9 cellular contexts compared by ENCODE assay signal in the genomic region with DNA sequence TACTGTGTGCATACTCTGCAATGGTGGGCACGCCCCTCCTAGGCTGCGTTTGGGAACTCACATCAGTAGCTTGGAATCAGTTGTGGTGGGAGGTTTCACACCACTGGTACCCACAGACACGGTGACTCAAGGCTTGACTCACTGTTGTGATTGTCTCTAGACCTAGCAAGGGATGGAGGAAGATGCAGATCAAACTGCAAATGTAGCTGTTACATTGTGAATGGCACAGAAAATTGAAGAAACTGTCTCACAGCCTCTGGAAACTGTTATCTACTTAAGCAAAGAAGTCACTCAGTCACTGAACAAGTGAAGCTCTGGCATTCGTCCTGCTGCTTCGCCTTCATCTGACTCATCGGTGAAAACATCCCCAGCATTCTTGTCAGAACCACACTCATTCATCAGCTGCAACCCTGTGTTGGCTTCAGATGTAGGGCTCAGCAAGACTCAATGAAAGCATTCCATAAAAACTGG. TPM values are rescaled to one million over a fixed set of nuclear protein-coding genes. Genes with fewer than 3 reads are reported as not detected.
DNase-seq lines count a peak whose midpoint lies in the region; ATAC-seq and TF ChIP-seq lines count a peak whose summit lies in the region.
"Had no signal": no experiment of that assay in that cellular context is flagged by ENCODE, and none has a peak within 500 bp of the region (broad histone marks: within the 10 kb centered on the region; RNA-seq: fewer than 3 reads in every experiment).

No MANE protein-coding gene starts in this region.

- H3K36me3 ChIP-seq in RWPE2 (ENCODE audit: low read depth) = no peaks in the 10 kb centered on the region
- peaks cover 1% of the 10 kb centered on the region for H3K36me3 ChIP-seq in mesendoderm (ENCODE audit: control insufficient read depth, insufficient read depth, low read length)

- no peak overlapping the region for H2BK120ac ChIP-seq in mesendoderm (ENCODE audit: low read depth, low read length)

- H4K8ac ChIP-seq in mesendoderm (ENCODE audit: low read depth, low read length) = no peak overlapping the region

- no CpG with 5 or more reads among the region's 6 CpGs for WGBS in mesendoderm (ENCODE audit: extremely low coverage, insufficient coverage, low lambda C conversion rate)

- H3K4me3 Mint-ChIP-seq in stimulated activated naive B cell treated with anti-CD40 and anti-IgM and Interleukin-4, amounts not matched to agents 10 μg/mL and 1 μg/mL and 100 μg/mL, for 72 hours = no peak overlapping the region

- H3K4me1 Mint-ChIP-seq in stimulated activated naive B cell treated with anti-CD40 and anti-IgM and Interleukin-4, amounts not matched to agents 10 μg/mL and 1 μg/mL and 100 μg/mL, for 72 hours = peaks cover 17 to 23% of the 10 kb centered on the region in 2 donors

- no peak overlapping the region for H2BK15ac ChIP-seq in mesendoderm (replicated peaks; ENCODE audit: low read depth)

- no peaks in the 10 kb centered on the region for H3K9me3 Mint-ChIP-seq in activated naive CD4-positive, alpha-beta T cell treated with anti-CD3 and anti-CD28 coated beads, Interleukin-2, amount 50 U/mL, for 72 hours
- no peaks in the 10 kb centered on the region for H3K9me3 Mint-ChIP-seq in stimulated activated naive B cell treated with anti-CD40 and anti-IgM and Interleukin-4, amounts not matched to agents 10 μg/mL and 1 μg/mL and 100 μg/mL, for 72 hours

- no peak overlapping the region for H3K18ac ChIP-seq in mesendoderm (ENCODE audit: low read length)

- no peaks in the 10 kb centered on the region for H3K27me3 Mint-ChIP-seq in stimulated activated naive B cell treated with anti-CD40 and anti-IgM and Interleukin-4, amounts not matched to agents 10 μg/mL and 1 μg/mL and 100 μg/mL, for 72 hours

- H3K4ac ChIP-seq in mesendoderm (ENCODE audit: low read depth, low read length) = no peak overlapping the region

- no peaks in the 10 kb centered on the region for H3K36me3 Mint-ChIP-seq in activated naive CD4-positive, alpha-beta T cell treated with anti-CD3 and anti-CD28 coated beads, Interleukin-2, amount 50 U/mL, for 72 hours
- H3K36me3 Mint-ChIP-seq in stimulated activated naive B cell treated with anti-CD40 and anti-IgM and Interleukin-4, amounts not matched to agents 10 μg/mL and 1 μg/mL and 100 μg/mL, for 72 hours = peaks cover 13 to 21% of the 10 kb centered on the region in 2 donors

- no peaks in the 10 kb centered on the region for H3K9me3 ChIP-seq in RWPE2 (ENCODE audit: severe bottlenecking)
- H3K9me3 ChIP-seq: body of pancreas had no signal

- peak; percentile 94 for ATAC-seq in RWPE2 (ENCODE audit: low read depth)
- peak; percentile 94 to 97 for ATAC-seq in activated naive CD4-positive, alpha-beta T cell treated with anti-CD3 and anti-CD28 coated beads, Interleukin-2, amount 50 U/mL, for 72 hours
- ATAC-seq in stimulated activated naive B cell treated with anti-CD40 and anti-IgM and Interleukin-4, amounts not matched to agents 10 μg/mL and 1 μg/mL and 100 μg/mL, for 72 hours (replicated peaks) = peak; percentile 61 to 63
- ATAC-seq in GM18868 (IDR thresholded peaks at IDR 0.05; ENCODE audit: unreplicated experiment) = no peak
- ATAC-seq: body of pancreas had no signal

- no peak overlapping the region for H2AK5ac ChIP-seq in mesendoderm (ENCODE audit: low read length)

- no peaks in the 10 kb centered on the region for H3K79me1 ChIP-seq in mesendoderm (ENCODE audit: low read length)

- peak overlapping the region in 1 of 2 donors; percentile 6 for H3K27ac Mint-ChIP-seq in activated naive CD4-positive, alpha-beta T cell treated with anti-CD3 and anti-CD28 coated beads, Interleukin-2, amount 50 U/mL, for 72 hours
- no peak overlapping the region for H3K27ac Mint-ChIP-seq in stimulated activated naive B cell treated with anti-CD40 and anti-IgM and Interleukin-4, amounts not matched to agents 10 μg/mL and 1 μg/mL and 100 μg/mL, for 72 hours

- no peak overlapping the region for H4K5ac ChIP-seq in mesendoderm (ENCODE audit: low read length)

- H3K27me3 ChIP-seq in RWPE2 (ENCODE audit: insufficient read depth, poor library complexity, severe bottlenecking) (peaks cover 13% of the 10 kb centered on the region), mesendoderm (ENCODE audit: insufficient read depth, low read length, poor library complexity) (no peaks in the 10 kb centered on the region)
- H3K27me3 ChIP-seq: body of pancreas had no signal

- H3K4me1 ChIP-seq in RWPE2 (ENCODE audit: insufficient read depth, poor library complexity, severe bottlenecking) = no peaks in the 10 kb centered on the region
- no peaks in the 10 kb centered on the region for H3K4me1 ChIP-seq in mesendoderm (ENCODE audit: control insufficient read depth, low read depth, low read length)
- H3K4me1 ChIP-seq: body of pancreas had no signal

- H3K27ac ChIP-seq in RWPE2 (ENCODE audit: poor library complexity, severe bottlenecking) (no peak overlapping the region), mesendoderm (ENCODE audit: low read depth, low read length) (no peak overlapping the region)
- H3K27ac ChIP-seq: body of pancreas had no signal

- no peak overlapping the region for H3K23ac ChIP-seq in mesendoderm (ENCODE audit: low read length)

- H3K56ac ChIP-seq in mesendoderm (ENCODE audit: low read length) = no peak overlapping the region

- TF ChIP-seq CTCF in AG09309 (IDR thresholded peaks at IDR 0.05; ENCODE audit: control insufficient read depth, insufficient read depth, low read depth, low read length, missing control alignments) = no peak
- no peak for TF ChIP-seq CTCF in RWPE2 (IDR thresholded peaks at IDR 0.05; ENCODE audit: poor library complexity, severe bottlenecking)

- DNase-seq in AG09309 (ENCODE audit: low read depth) = peak; percentile 93
- DNase-seq in RWPE2 (ENCODE audit: low spot score) = no peak
- peak; percentile 69 to 76 for DNase-seq in activated naive CD4-positive, alpha-beta T cell treated with anti-CD3 and anti-CD28 coated beads, Interleukin-2, amount 50 U/mL, for 72 hours (ENCODE audit: low spot score in 2 of 2)
- peak; percentile 65 for DNase-seq in mesendoderm
- no peak for DNase-seq in stimulated activated naive B cell treated with anti-CD40 and anti-IgM and Interleukin-4, amounts not matched to agents 10 μg/mL and 1 μg/mL and 100 μg/mL, for 72 hours
- DNase-seq in NAMALWA (ENCODE audit: low spot score) = no peak
- DNase-seq in NCI-H146 (lab: John Stamatoyannopoulos, UW) = no peak

- no peak overlapping the region for H3K4me2 ChIP-seq in mesendoderm (ENCODE audit: low read length)

- no peak overlapping the region for H3K9ac ChIP-seq in mesendoderm (ENCODE audit: low read length)

- no peaks in the 10 kb centered on the region for H3K79me2 ChIP-seq in mesendoderm (ENCODE audit: control insufficient read depth, insufficient read depth, low read length)

- H2BK5ac ChIP-seq in mesendoderm (ENCODE audit: low read length) = no peak overlapping the region

- H3K4me3 ChIP-seq in AG09309 (ENCODE audit: control insufficient read depth, low read depth, low read length) (no peak overlapping the region), RWPE2 (ENCODE audit: severe bottlenecking) (no peak overlapping the region), mesendoderm (ENCODE audit: low read length) (no peak overlapping the region)
- H3K4me3 ChIP-seq: body of pancreas had no signal

RNA-seq across cellular contexts. Expression of gene POFUT2, which starts 59.5 kb away (rescaled TPM):
- total RNA-seq in activated naive CD4-positive, alpha-beta T cell treated with anti-CD3 and anti-CD28 coated beads, Interleukin-2, amount 50 U/mL, for 72 hours = 10 to 100 TPM; 11.3 to 16.0 TPM
- polyA plus RNA-seq in mesendoderm (2013, experiment 1 of 2) = 17.3 TPM
- 17.4 TPM for polyA plus RNA-seq in mesendoderm (2013, experiment 2 of 2)

Comparison
In these comparisons a context has a peak if more than half of its experiments do, and no peak if none do; other contexts are left out.
1. DNase-seq: peak in AG09309 (single experiment), activated naive CD4-positive, alpha-beta T cell treated with anti-CD3 and anti-CD28 coated beads, Interleukin-2, amount 50 U/mL, for 72 hours (2 of 2) and mesendoderm (single experiment); none in RWPE2 (single experiment), stimulated activated naive B cell treated with anti-CD40 and anti-IgM and Interleukin-4, amounts not matched to agents 10 μg/mL and 1 μg/mL and 100 μg/mL, for 72 hours (single experiment), NAMALWA (single experiment) and NCI-H146 (single experiment).